8 cellular contexts compared by ENCODE assay signal in genomic region chr9:116149844-116150243, GRCh38. TPM values are rescaled to one million over a fixed set of nuclear protein-coding genes. Genes with fewer than 3 reads are reported as not detected.
DNase-seq lines count a peak whose midpoint lies in the region; ATAC-seq and TF ChIP-seq lines count a peak whose summit lies in the region.

No MANE protein-coding gene starts in this region.

- H3K4me1 ChIP-seq in RWPE2 (ENCODE audit: insufficient read depth, poor library complexity, severe bottlenecking) (peaks cover 11% of the 10 kb centered on the region), heart left ventricle (peaks cover 0 to 11% (median 0%) of the 10 kb centered on the region in 12 donors), uterus (no peaks in the 10 kb centered on the region)

- ATAC-seq in RWPE2 (ENCODE audit: low read depth) (no peak), heart left ventricle (peak in 1 of 4 donors; percentile 47), sciatic nerve (no peak)

- CTCF ChIA-PET in HEK293T (lab: Yijun Ruan, JAX), result interaction anchor here (0.5 to 0.8 kb wide), 2 partner anchors 112 to 426 kb away, joined by 3 read pairs; no protein-coding TSS in a partner anchor

- H3K4me3 ChIP-seq in GM06990 (replicated peaks; ENCODE audit: low read depth, low read length), result no peak overlapping the region
- H3K4me3 ChIP-seq in RWPE2 (ENCODE audit: severe bottlenecking), result no peak overlapping the region
- no peak overlapping the region for H3K4me3 ChIP-seq in heart left ventricle
- H3K4me3 ChIP-seq in uterus, result no peak overlapping the region

- TF ChIP-seq CTCF in GM06990 (IDR thresholded peaks at IDR 0.05; ENCODE audit: insufficient read depth, low read length, poor library complexity, severe bottlenecking) (peak; percentile 71), RWPE2 (IDR thresholded peaks at IDR 0.05; ENCODE audit: poor library complexity, severe bottlenecking) (peak; percentile 37), heart left ventricle (IDR thresholded peaks at IDR 0.05) (peak; percentile 25 to 67 (median 55)), uterus (IDR thresholded peaks at IDR 0.05) (peak; percentile 24 to 68 (median 44))

- POLR2A ChIA-PET in HEK293T (lab: Yijun Ruan, JAX), result no interaction called here

- DNase-seq in GM06990 (ENCODE audit: extremely low read depth, insufficient read length) (no peak), HEK293T (ENCODE audit: extremely low spot score) (peak; percentile 36), RWPE2 (ENCODE audit: low spot score) (no peak), heart left ventricle (no peak), uterus (peak in 1 of 2 donors; percentile 33), sciatic nerve (ENCODE audit: low spot score) (no peak), NCI-H1048 (lab: John Stamatoyannopoulos, UW) (no peak), NCI-H774 (lab: John Stamatoyannopoulos, UW) (no peak)

- 22 to 29% (median 26%) methylated on average over 4 of the region's 4 CpGs for WGBS in heart left ventricle, 4 donors

- H3K27me3 ChIP-seq in GM06990 (replicated peaks; ENCODE audit: control insufficient read depth, insufficient read depth, low read length) (no peaks in the 10 kb centered on the region), RWPE2 (ENCODE audit: insufficient read depth, poor library complexity, severe bottlenecking) (peaks cover 5% of the 10 kb centered on the region), heart left ventricle (peaks cover 0 to 29% (median 4%) of the 10 kb centered on the region in 9 donors), uterus (no peaks in the 10 kb centered on the region)

- H3K9me3 ChIP-seq in RWPE2 (ENCODE audit: severe bottlenecking), result no peaks in the 10 kb centered on the region
- no peaks in the 10 kb centered on the region for H3K9me3 ChIP-seq in heart left ventricle
- no peaks in the 10 kb centered on the region for H3K9me3 ChIP-seq in uterus

- intact Hi-C loops in heart left ventricle (cut with DNase I), result loop anchor here in 9 of 10 donors (5.0 to 10.0 kb wide), 15 partner anchors 165 to 558 kb away; no protein-coding TSS in a partner anchor
- intact Hi-C loops in uterus (cut with DNase I; ENCODE audit: low total_unique reads), result loop anchor here (10.0 kb wide), 1 partner anchor 215 kb away; no protein-coding TSS in a partner anchor
- intact Hi-C loops in sciatic nerve (cut with DNase I), result no loop called here

- TF ChIP-seq POLR2A in heart left ventricle (IDR thresholded peaks at IDR 0.05) (no peak), uterus (IDR thresholded peaks at IDR 0.05) (no peak)

- no peak overlapping the region for H3K27ac ChIP-seq in RWPE2 (ENCODE audit: poor library complexity, severe bottlenecking)
- H3K27ac ChIP-seq in heart left ventricle, result no peak overlapping the region
- H3K27ac ChIP-seq in uterus, result no peak overlapping the region

- H3K36me3 ChIP-seq in GM06990 (ENCODE audit: control insufficient read depth, insufficient read depth, low read length) (no peaks in the 10 kb centered on the region), RWPE2 (ENCODE audit: low read depth) (no peaks in the 10 kb centered on the region), heart left ventricle (no peaks in the 10 kb centered on the region), uterus (no peaks in the 10 kb centered on the region)

TF ChIP-seq in HEK293T, 16 proteins besides CTCF, POLR2A, EP300 and RAD21:
- TF ChIP-seq SUZ12 (IDR thresholded peaks at IDR 0.05), result no peak
- no peak for TF ChIP-seq LEF1 (IDR thresholded peaks at IDR 0.05; ENCODE audit: borderline replicate concordance)
- no peak for TF ChIP-seq ELF4 (IDR thresholded peaks at IDR 0.05)
- no peak for TF ChIP-seq FOXM1 (IDR thresholded peaks at IDR 0.05; ENCODE audit: borderline replicate concordance)
- no peak for TF ChIP-seq BHLHE40 (IDR thresholded peaks at IDR 0.05; ENCODE audit: borderline replicate concordance)
- no peak for TF ChIP-seq FOXA1 (IDR thresholded peaks at IDR 0.05)
- no peak for TF ChIP-seq ARNT (IDR thresholded peaks at IDR 0.05)
- no peak for TF ChIP-seq L3MBTL2 (conservative IDR thresholded peaks at IDR 0.05)
- TF ChIP-seq CTBP1 (IDR thresholded peaks at IDR 0.05; ENCODE audit: borderline replicate concordance), result no peak
- no peak for TF ChIP-seq SP1 (IDR thresholded peaks at IDR 0.05)
- TF ChIP-seq HDGF (IDR thresholded peaks at IDR 0.05; ENCODE audit: borderline replicate concordance), result no peak
- TF ChIP-seq ZNF384 (IDR thresholded peaks at IDR 0.05), result no peak

RNA-seq across cellular contexts. Expression of gene PAPPA, which starts 3.7 kb away (rescaled TPM):
- 1 to 10 TPM in 7 of 9 donors, under 1 TPM in 2; 0.65 to 8.5 (median 2.1) TPM for total RNA-seq in heart left ventricle
- polyA plus RNA-seq in heart left ventricle, result 1 to 10 TPM in 1 of 2 donors, under 1 TPM in 1; 0.23 to 2.5 TPM
- total RNA-seq in uterus, result 10 to 100 TPM in 1 of 4 donors, 1 to 10 TPM in 1, under 1 TPM in 2; 0.29 to 17.1 (median 2.4) TPM
- total RNA-seq in sciatic nerve, result 3.3 TPM
